Comparison of ENCODE assay signal across 1 cellular context in genomic region chr1:8015036-8015808, GRCh38.
A peak's percentile ranks its signal among the peaks of the same experiment; 100 is the strongest.
TF ChIP-seq lines count a peak whose summit lies in the region.

No MANE protein-coding gene starts in this region.

TF ChIP-seq in HEK293, 187 proteins besides CTCF, POLR2A, EP300 and RAD21 (continued from another document):
- TF ChIP-seq, protein P1, sequence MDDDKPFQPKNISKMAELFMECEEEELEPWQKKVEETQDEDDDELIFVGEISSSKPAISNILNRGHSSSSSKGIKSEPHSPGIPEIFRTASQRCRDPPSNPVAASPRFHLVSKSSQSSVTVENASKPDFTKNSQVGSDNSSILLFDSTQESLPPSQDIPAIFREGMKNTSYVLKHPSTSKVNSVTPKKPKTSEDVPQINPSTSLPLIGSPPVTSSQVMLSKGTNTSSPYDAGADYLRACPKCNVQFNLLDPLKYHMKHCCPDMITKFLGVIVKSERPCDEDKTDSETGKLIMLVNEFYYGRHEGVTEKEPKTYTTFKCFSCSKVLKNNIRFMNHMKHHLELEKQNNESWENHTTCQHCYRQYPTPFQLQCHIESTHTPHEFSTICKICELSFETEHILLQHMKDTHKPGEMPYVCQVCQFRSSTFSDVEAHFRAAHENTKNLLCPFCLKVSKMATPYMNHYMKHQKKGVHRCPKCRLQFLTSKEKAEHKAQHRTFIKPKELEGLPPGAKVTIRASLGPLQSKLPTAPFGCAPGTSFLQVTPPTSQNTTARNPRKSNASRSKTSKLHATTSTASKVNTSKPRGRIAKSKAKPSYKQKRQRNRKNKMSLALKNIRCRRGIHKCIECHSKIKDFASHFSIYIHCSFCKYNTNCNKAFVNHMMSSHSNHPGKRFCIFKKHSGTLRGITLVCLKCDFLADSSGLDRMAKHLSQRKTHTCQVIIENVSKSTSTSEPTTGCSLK (tag by site-specific recombination; IDR thresholded peaks at IDR 0.05): no peak
- peak; percentile 60; the same call in 1 of the 2 replicates for TF ChIP-seq ZNF692 (tag by site-specific recombination; IDR thresholded peaks at IDR 0.05)
- 0 out of 2 replicates have a peak, but pooled peaks have one; percentile 22 for TF ChIP-seq SP7 (tag by site-specific recombination; IDR thresholded peaks at IDR 0.05)
- peak; percentile 69; the same call in 1 of the 2 replicates for TF ChIP-seq ZNF664 (tag by site-specific recombination; IDR thresholded peaks at IDR 0.05)
- peak; percentile 31; the same call in 1 of the 2 replicates for TF ChIP-seq PRDM6 (tag by site-specific recombination; IDR thresholded peaks at IDR 0.05)
- peak; percentile 82 for TF ChIP-seq GLIS1 (tag by site-specific recombination; IDR thresholded peaks at IDR 0.05)
- TF ChIP-seq SCRT2 (tag by site-specific recombination; IDR thresholded peaks at IDR 0.05): no peak
- peak; percentile 84 for TF ChIP-seq ZNF677 (tag by site-specific recombination; IDR thresholded peaks at IDR 0.05)
- TF ChIP-seq ZFP3 (tag by site-specific recombination; IDR thresholded peaks at IDR 0.05; ENCODE audit: low read depth): no peak
- peak; percentile 70 for TF ChIP-seq ZNF654 (tag by site-specific recombination; IDR thresholded peaks at IDR 0.05; ENCODE audit: low read depth)
- TF ChIP-seq ZNF404 (tag by site-specific recombination; IDR thresholded peaks at IDR 0.05): no peak
- TF ChIP-seq ZEB2 (tag by site-specific recombination; IDR thresholded peaks at IDR 0.05): 0 out of 2 replicates have a peak, but pooled peaks have one; percentile 22
